In genomic region chr2:219505585-219505984, GRCh38 we compare ENCODE assay signal across 9 cellular contexts. TPM values are rescaled to one million over a fixed set of nuclear protein-coding genes. Genes with fewer than 3 reads are reported as not detected.
"Had no signal": no experiment of that assay in that cellular context is flagged by ENCODE, and none has a peak within 500 bp of the region (broad histone marks: within the 10 kb centered on the region; RNA-seq: fewer than 3 reads in every experiment).

No MANE protein-coding gene starts in this region.

- DNase-seq: GDM1, GF-D8 had no signal

- FAIRE-seq: G401.6, GM12878, GM12891, GM12892, GM18507, GM19239 had no signal

- H3K4me3 ChIP-seq: GM12878 had no signal

- ATAC-seq: GM12878 had no signal

RNA-seq across cellular contexts. Expression of gene ASIC4, which starts 8.7 kb away (rescaled TPM):
- total RNA-seq: G401, GM12878 had no signal
